Comparison of ENCODE assay signal across 15 cellular contexts in the genomic region with DNA sequence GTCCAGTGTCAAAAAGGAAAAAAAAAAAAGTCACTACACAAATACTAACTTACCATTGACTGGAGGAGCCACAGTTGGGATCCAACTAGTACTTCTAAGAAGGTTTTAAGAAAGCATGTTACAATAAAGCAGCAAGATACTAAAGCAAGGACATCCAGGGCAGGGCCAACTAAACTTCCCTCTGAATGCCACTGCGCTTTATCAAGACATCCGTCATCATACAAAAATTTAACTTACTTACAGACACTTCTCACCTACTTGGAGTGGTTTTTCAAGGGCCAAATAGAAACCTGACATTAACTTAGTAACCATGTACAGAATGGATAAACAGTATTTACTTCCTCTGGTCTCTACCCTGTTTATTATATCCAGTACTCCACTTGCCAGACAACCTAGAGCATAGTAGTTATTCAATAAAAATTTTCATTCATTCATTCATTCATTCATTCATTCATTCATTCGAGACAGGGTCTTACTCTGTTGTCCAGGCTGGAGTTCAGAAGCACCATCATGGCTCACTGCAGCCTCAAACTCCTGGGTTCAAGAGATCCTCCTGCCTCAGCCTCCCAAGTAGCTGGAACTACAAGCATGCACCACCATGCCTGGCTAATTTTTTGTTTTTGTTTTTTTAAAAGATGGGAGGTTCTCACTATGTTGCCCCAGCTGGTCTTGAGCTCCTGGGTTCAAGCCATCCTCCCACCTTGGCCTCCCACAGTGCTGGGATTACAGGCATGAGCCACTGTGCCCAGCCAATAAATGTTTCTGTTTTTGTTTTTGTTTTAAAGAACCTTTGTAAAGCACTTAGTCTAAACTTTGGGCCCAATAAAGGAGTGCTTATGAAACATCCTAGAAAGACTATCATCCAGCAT. TPM values are rescaled to one million over a fixed set of nuclear protein-coding genes. Genes with fewer than 3 reads are reported as not detected.
DNase-seq lines count a peak whose midpoint lies in the region; ATAC-seq, FAIRE-seq and TF ChIP-seq lines count a peak whose summit lies in the region.
"Had no signal": no experiment of that assay in that cellular context is flagged by ENCODE, and none has a peak within 500 bp of the region (broad histone marks: within the 10 kb centered on the region; RNA-seq: fewer than 3 reads in every experiment).

No MANE protein-coding gene starts in this region.

- in situ Hi-C loops in K562 (cut with MboI) = no loop called here

- peak; percentile 17 for DNase-seq in M059J (ENCODE audit: low read depth)
- no peak for DNase-seq in K562 (ENCODE audit: extremely low read depth in 1 of 4, low spot score in 3 of 4)
- peak; percentile 30 for DNase-seq in kidney tubule cell (ENCODE audit: low spot score)
- DNase-seq in tibial artery = no peak
- DNase-seq in KG1 (lab: John Stamatoyannopoulos, UW) = no peak
- no peak for DNase-seq in NAMALWA (ENCODE audit: low spot score)
- DNase-seq: activated naive CD4-positive, alpha-beta T cell treated with anti-CD3 and anti-CD28 coated beads for 36 hours; body of pancreas; DMS79 treated with DMSO at 0.1 percent for 48 hours; NCI-H1436 treated with DMSO at 0.1 percent for 48 hours; stimulated activated naive B cell treated with anti-CD40 and anti-IgM and Interleukin-4, amounts not matched to agents 10 μg/mL and 1 μg/mL and 100 μg/mL, for 72 hours had no signal

- WGBS in K562 (ENCODE audit: insufficient coverage, low coverage, missing lambda C conversion rate) = 70% methylated on average over 3 of the region's 3 CpGs

- TF ChIP-seq RAD21 in K562 (CRISPR knock-in tag; conservative IDR thresholded peaks at IDR 0.05 in 1 of 2, IDR thresholded peaks at IDR 0.05 in 1 of 2) = no peak

- H3K9me3 ChIP-seq in K562 (replicated peaks; ENCODE audit: control insufficient read depth, insufficient read depth, low read depth, low read length) (no peaks in the 10 kb centered on the region), tibial artery (no peaks in the 10 kb centered on the region)
- H3K9me3 ChIP-seq: body of pancreas, HAP-1 had no signal

- H3K27ac ChIP-seq in K562 (ENCODE audit: extremely low read depth, low read depth, low read length) (no peak overlapping the region), tibial artery (peak overlapping the region; percentile 79 to 83)
- H3K27ac ChIP-seq: KMS-11 had no signal

- no TSS peak for BruUV-seq in K562 (replicated peaks; lab: Mats Ljungman, UMichigan)

- H3K79me2 ChIP-seq in K562 (ENCODE audit: control insufficient read depth, insufficient read depth, low read length) = peaks cover 78% of the 10 kb centered on the region

- no peak for ATAC-seq in K562
- no peak for ATAC-seq in GM18520 (IDR thresholded peaks at IDR 0.05; ENCODE audit: unreplicated experiment)
- ATAC-seq: body of pancreas; stimulated activated naive B cell treated with anti-CD40 and anti-IgM and Interleukin-4, amounts not matched to agents 10 μg/mL and 1 μg/mL and 100 μg/mL, for 72 hours had no signal

- no peak overlapping the region for H3K9ac ChIP-seq in K562 (ENCODE audit: insufficient read depth in 1 of 2, low read depth in 2 of 2, low read length in 2 of 2)
- H3K9ac ChIP-seq: KMS-11 had no signal

- 0 out of 3 replicates have a peak, but pooled peaks cover 2% of the 10 kb centered on the region for H3K36me3 ChIP-seq in K562 (ENCODE audit: control insufficient read depth, insufficient read depth, low read length)
- H3K36me3 ChIP-seq in tibial artery = no peaks in the 10 kb centered on the region
- H3K36me3 ChIP-seq: HAP-1 had no signal

- H3K4me3 ChIP-seq in K562 = no peak overlapping the region
- H3K4me3 ChIP-seq in tibial artery = no peak overlapping the region
- H3K4me3 ChIP-seq: body of pancreas, HAP-1 had no signal

- TF ChIP-seq CTCF in K562 (IDR thresholded peaks at IDR 0.05 in 2 of 3, conservative IDR thresholded peaks at IDR 0.05 in 1 of 3; ENCODE audit: insufficient read depth in 2 of 3, low read depth in 1 of 3, low read length in 3 of 3) (no peak), tibial artery (IDR thresholded peaks at IDR 0.05) (no peak)

- CTCF ChIA-PET in K562 (lab: Yijun Ruan, JAX; ENCODE audit: low intra/inter-chr PET ratio) = no interaction called here

- H2AFZ ChIP-seq in K562 (ENCODE audit: low read depth, low read length) = no peak overlapping the region

- H4K20me1 ChIP-seq in K562 (replicated peaks; ENCODE audit: control insufficient read depth, insufficient read depth, low read length) = no peaks in the 10 kb centered on the region

- POLR2A ChIA-PET in K562 (lab: Yijun Ruan, JAX) = interaction anchor here (1.1 kb wide), 1 partner anchor 13 kb away, joined by 4 read pairs; no protein-coding TSS in a partner anchor

- H3K4me1 ChIP-seq in K562 (replicated peaks in 1 of 2; ENCODE audit: control insufficient read depth in 2 of 2, insufficient read depth in 2 of 2, low read length in 2 of 2) (peaks cover 8 to 37% of the 10 kb centered on the region in 2 experiments; a peak in 4 of 5 replicates), tibial artery (peaks cover 0 to 100% (median 65%) of the 10 kb centered on the region in 4 donors)

- H3K27me3 ChIP-seq in K562 (ENCODE audit: control insufficient read depth in 2 of 2, insufficient read depth in 2 of 2, low read length in 2 of 2) = no peaks in the 10 kb centered on the region
- no peaks in the 10 kb centered on the region for H3K27me3 ChIP-seq in tibial artery
- H3K27me3 ChIP-seq: body of pancreas had no signal

- TF ChIP-seq EP300 in K562 (IDR thresholded peaks at IDR 0.05; ENCODE audit: low read length) = no peak

- FAIRE-seq in K562 (lab: Jason Lieb, UNC) = no peak
- FAIRE-seq: small intestine had no signal

- intact Hi-C loops in K562 (cut with micrococcal nuclease) (loop anchor here (5.0 kb wide), 1 partner anchor 33 kb away; no protein-coding TSS in a partner anchor), tibial artery (cut with DNase I; ENCODE audit: low total_unique reads) (no loop called here)

- H3K9me1 ChIP-seq in K562 (ENCODE audit: control insufficient read depth, insufficient read depth, low read length) = no peaks in the 10 kb centered on the region

- H3K4me2 ChIP-seq in K562 (ENCODE audit: insufficient read depth, low read length) = no peak overlapping the region
- H3K4me2 ChIP-seq: KMS-11 had no signal

- TF ChIP-seq POLR2A in K562 (conservative IDR thresholded peaks at IDR 0.05) = no peak

TF ChIP-seq in K562, 482 proteins besides CTCF, POLR2A, EP300 and RAD21 (continues in another document):
- TF ChIP-seq KDM1A (IDR thresholded peaks at IDR 0.05) (peak; percentile 37 to 62; a peak in 2 of 4 replicates), MXI1 (IDR thresholded peaks at IDR 0.05; ENCODE audit: low read depth, low read length) (no peak), BCOR (IDR thresholded peaks at IDR 0.05) (peak; percentile 95), ZFX (CRISPR knock-in tag; IDR thresholded peaks at IDR 0.05) (no peak), HMBOX1 (IDR thresholded peaks at IDR 0.05) (peak; percentile 33; the same call in 1 of the 2 replicates), ADNP (tag; IDR thresholded peaks at IDR 0.05) (0 out of 2 replicates have a peak, but pooled peaks have one; percentile 23), RBM34 (IDR thresholded peaks at IDR 0.05; ENCODE audit: borderline replicate concordance, insufficient read depth, low read length) (no peak), ZFPM2 (CRISPR knock-in tag; IDR thresholded peaks at IDR 0.05) (no peak), KHSRP (IDR thresholded peaks at IDR 0.05) (no peak), SAFB2 (IDR thresholded peaks at IDR 0.05; ENCODE audit: borderline replicate concordance, low read depth, low read length, severe bottlenecking) (no peak), ZNF830 (CRISPR knock-in tag; IDR thresholded peaks at IDR 0.05) (no peak), ZNF24 (IDR thresholded peaks at IDR 0.05) (peak; percentile 99), ZNF79 (CRISPR knock-in tag; IDR thresholded peaks at IDR 0.05; ENCODE audit: low read depth) (no peak)
- TF ChIP-seq, protein P1, sequence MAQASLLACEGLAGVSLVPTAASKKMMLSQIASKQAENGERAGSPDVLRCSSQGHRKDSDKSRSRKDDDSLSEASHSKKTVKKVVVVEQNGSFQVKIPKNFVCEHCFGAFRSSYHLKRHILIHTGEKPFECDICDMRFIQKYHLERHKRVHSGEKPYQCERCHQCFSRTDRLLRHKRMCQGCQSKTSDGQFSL (CRISPR knock-in tag; IDR thresholded peaks at IDR 0.05) = no peak
- TF ChIP-seq, protein P1 (tag; IDR thresholded peaks at IDR 0.05) = no peak

RNA-seq across cellular contexts. Expression of gene SMURF1, which starts 19.0 kb away (rescaled TPM):
- total RNA-seq in M059J (2014; rRNA removed; shearing (Covaris generic)) = 12.7 and 21.1 TPM in 2 replicates
- total RNA-seq in K562 (2011; cell fraction: chromatin; rRNA removed; ENCODE audit: low replicate concordance) = 44.4 and 51.4 TPM in 2 replicates
- 19.2 and 23.2 TPM in 2 replicates for total RNA-seq in K562 (2011; cell fraction: nucleolus; rRNA removed)
- total RNA-seq in K562 (2011; cell fraction: nucleoplasm; rRNA removed) = 27.4 and 30.5 TPM in 2 replicates
- 13.5 and 14.8 TPM in 2 replicates for total RNA-seq in K562 (2014; rRNA removed)
- total RNA-seq in K562 (2014; rRNA removed; fragmentation: Illumina TruSeq; extraction: Trizol) = 10.5 and 11.6 TPM in 2 replicates
- total RNA-seq in K562 (2015; rRNA removed; fragmentation: Illumina TruSeq; extraction: Trizol) = 12.8 and 13.1 TPM in 2 replicates
- total RNA-seq in K562 (2021) = 18.2 and 20.1 TPM in 2 replicates
- 10.1 and 10.3 TPM in 2 replicates for polyA plus RNA-seq in K562 (2011; rRNA removed)
- polyA plus RNA-seq in K562 (2011; cell fraction: cytosol; rRNA removed) = 6.5 and 7.0 TPM in 2 replicates
- 15.9 and 21.8 TPM in 2 replicates for polyA plus RNA-seq in K562 (2011; cell fraction: nucleus; rRNA removed)
- 11.3 and 12.0 TPM in 2 replicates for polyA plus RNA-seq in K562 (2012)
- polyA plus RNA-seq in K562 (2014; fragmentation: Illumina TruSeq; extraction: Trizol) = 14.4 and 16.1 TPM in 2 replicates
- 1 to 10 TPM; 1.0 to 1.3 TPM for polyA plus RNA-seq in K562 (2014; fragmentation: Nextera tagmentation; extraction: Ambion mirVana)
- 12.5 and 12.6 TPM in 2 replicates for polyA plus RNA-seq in K562 (2014; rRNA removed)
- polyA minus RNA-seq in K562 (2011; rRNA and poly(A)+ RNA removed) = 10.2 and 11.4 TPM in 2 replicates
- 5.6 and 7.7 TPM in 2 replicates for polyA minus RNA-seq in K562 (2011; cell fraction: cytosol; rRNA and poly(A)+ RNA removed)
- 7.7 and 9.3 TPM in 2 replicates for polyA minus RNA-seq in K562 (2011; cell fraction: nucleus; rRNA and poly(A)+ RNA removed)

Comparison
In these comparisons a context has a peak if more than half of its experiments do, and no peak if none do; other contexts are left out.
1. DNase-seq: peak in M059J (single experiment) and kidney tubule cell (single experiment); none in K562 (0 of 4), tibial artery (0 of 2), KG1 (single experiment) and NAMALWA (single experiment).